ENCODE assay signal across 23 cellular contexts in genomic region chr3:117567903-117568302, GRCh38.
"Had no signal": no experiment of that assay in that cellular context is flagged by ENCODE, and none has a peak within 500 bp of the region (broad histone marks: within the 10 kb centered on the region; RNA-seq: fewer than 3 reads in every experiment).

No MANE protein-coding gene starts in this region.

- H3K27ac Mint-ChIP-seq: activated CD4-positive, alpha-beta memory T cell treated with anti-CD3 and anti-CD28 coated beads, Interleukin-2, amount 10 ng/mL, durations not matched to agents 7 days and 5 days; activated CD4-positive, alpha-beta T cell treated with anti-CD3 and anti-CD28 coated beads for 36 hours; activated naive CD8-positive, alpha-beta T cell treated with anti-CD3 and anti-CD28 coated beads, Interleukin-2, amount 10 ng/mL, durations not matched to agents 7 days and 5 days; activated T-cell treated with anti-CD3 and anti-CD28 coated beads, Interleukin-2, amount 50 U/mL, for 72 hours; T-helper 17 cell had no signal

- H3K9me3 ChIP-seq: breast epithelium, Peyer's patch, SJSA1 had no signal

- ATAC-seq: activated CD4-positive, alpha-beta T cell treated with anti-CD3 and anti-CD28 coated beads for 36 hours; activated T-cell treated with anti-CD3 and anti-CD28 coated beads, Interleukin-2, amount 50 U/mL, for 72 hours; SK-N-SH treated with all-trans-retinoic acid at 6 μM for 48 hours; T-helper 17 cell had no signal

- H3K4me1 ChIP-seq: breast epithelium, Peyer's patch, SJSA1 had no signal

- H3K36me3 Mint-ChIP-seq: activated naive CD8-positive, alpha-beta T cell treated with anti-CD3 and anti-CD28 coated beads, Interleukin-2, amount 10 ng/mL, durations not matched to agents 7 days and 5 days had no signal

- H3K4me3 ChIP-seq: breast epithelium, Peyer's patch, SJSA1 had no signal

- H3K36me3 ChIP-seq: breast epithelium, Peyer's patch, SJSA1, WERI-Rb-1 had no signal

- H3K27me3 ChIP-seq: breast epithelium, Peyer's patch, SJSA1 had no signal

- H3K4me3 Mint-ChIP-seq: activated CD4-positive, alpha-beta memory T cell treated with anti-CD3 and anti-CD28 coated beads, Interleukin-2, amount 10 ng/mL, durations not matched to agents 7 days and 5 days; activated CD4-positive, alpha-beta T cell treated with anti-CD3 and anti-CD28 coated beads for 36 hours; activated naive CD8-positive, alpha-beta T cell treated with anti-CD3 and anti-CD28 coated beads, Interleukin-2, amount 10 ng/mL, durations not matched to agents 7 days and 5 days; activated T-cell treated with anti-CD3 and anti-CD28 coated beads, Interleukin-2, amount 50 U/mL, for 72 hours; T-helper 17 cell had no signal

- H3K4me1 Mint-ChIP-seq: activated CD4-positive, alpha-beta memory T cell treated with anti-CD3 and anti-CD28 coated beads, Interleukin-2, amount 10 ng/mL, durations not matched to agents 7 days and 5 days; activated CD4-positive, alpha-beta T cell treated with anti-CD3 and anti-CD28 coated beads for 36 hours; activated naive CD8-positive, alpha-beta T cell treated with anti-CD3 and anti-CD28 coated beads, Interleukin-2, amount 10 ng/mL, durations not matched to agents 7 days and 5 days; T-helper 17 cell had no signal

- DNase-seq: activated CD4-positive, alpha-beta memory T cell treated with anti-CD3 and anti-CD28 coated beads, Interleukin-2, amount 10 ng/mL, durations not matched to agents 7 days and 5 days; activated CD4-positive, alpha-beta T cell treated with anti-CD3 and anti-CD28 coated beads for 36 hours; activated CD4-positive, alpha-beta T cell treated with anti-CD3 and anti-CD28 coated beads, Interleukin-2, amount 50 U/mL, for 1 hour; activated naive CD4-positive, alpha-beta T cell treated with anti-CD3 and anti-CD28 coated beads, Interleukin-2, amount 50 U/mL, for 16 hours; activated naive CD8-positive, alpha-beta T cell treated with anti-CD3 and anti-CD28 coated beads, Interleukin-2, amount 10 ng/mL, durations not matched to agents 7 days and 5 days; activated T-cell treated with anti-CD3 and anti-CD28 coated beads for 4 hours; activated T-cell treated with anti-CD3 and anti-CD28 coated beads, Interleukin-2, amount 50 U/mL, for 72 hours; aorta; KG1; NCI-H1105 treated with DMSO at 0.1 percent for 48 hours; NCI-H1436 treated with DMSO at 0.1 percent for 48 hours; NCI-H187; NCI-H2081; NCI-H510A treated with DMSO at 0.1 percent for 48 hours; NCI-H69; Peyer's patch; SHP77; T-helper 17 cell; T1000; WERI-Rb-1 had no signal
